ENCODE assay signal across 28 cellular contexts in genomic region chr6:106422551-106422950, GRCh38.
"Had no signal": no experiment of that assay in that cellular context is flagged by ENCODE, and none has a peak within 500 bp of the region (broad histone marks: within the 10 kb centered on the region; RNA-seq: fewer than 3 reads in every experiment).

No MANE protein-coding gene starts in this region.

- H3K9me3 ChIP-seq: esophagus squamous epithelium, gastrocnemius medialis, ovary, psoas muscle, sigmoid colon, spleen, suprapubic skin, transverse colon, upper lobe of right lung, vagina had no signal

- ATAC-seq: gastrocnemius medialis; left lobe of liver; natural killer cell; psoas muscle; right cardiac atrium; stimulated activated naive CD8-positive, alpha-beta T cell treated with anti-CD3 and anti-CD28 coated beads, Interleukin-15, amount 100 ng/mL, for 72 hours; upper lobe of right lung had no signal

- FAIRE-seq: colon, kidney had no signal

- DNase-seq: dorsolateral prefrontal cortex; effector CD4-positive, alpha-beta T cell; endodermal cell; erythroblast; esophagus squamous epithelium; gastrocnemius medialis; head of caudate nucleus; kidney; natural killer cell; occipital lobe; ovary; posterior cingulate gyrus; psoas muscle; right cardiac atrium; sigmoid colon; spleen; stimulated activated CD4-positive, alpha-beta T cell treated with anti-CD3 and anti-CD28 coated beads, Interleukin-2, amount 100 ng/mL, for 48 hours; stimulated activated CD8-positive, alpha-beta memory T cell treated with anti-CD3 and anti-CD28 coated beads, Interleukin-4, amount 100 ng/mL, for 48 hours; stimulated activated naive CD4-positive, alpha-beta T cell; stimulated activated naive CD8-positive, alpha-beta T cell treated with anti-CD3 and anti-CD28 coated beads, Interleukin-15, amount 100 ng/mL, for 72 hours; transverse colon; upper lobe of right lung had no signal

- H3K27ac ChIP-seq: dorsolateral prefrontal cortex, esophagus squamous epithelium, gastrocnemius medialis, ovary, psoas muscle, sigmoid colon, skin epidermis, spleen, suprapubic skin, transverse colon, upper lobe of right lung, vagina had no signal

- H3K4me3 ChIP-seq: dorsolateral prefrontal cortex, esophagus squamous epithelium, gastrocnemius medialis, lung, ovary, psoas muscle, sigmoid colon, skin epidermis, spleen, suprapubic skin, transverse colon, upper lobe of right lung, vagina had no signal

- H3K36me3 ChIP-seq: gastrocnemius medialis, ovary, sigmoid colon, spleen, suprapubic skin, transverse colon, upper lobe of right lung, vagina had no signal

- H3K27me3 ChIP-seq: esophagus squamous epithelium, gastrocnemius medialis, ovary, sigmoid colon, suprapubic skin, transverse colon, upper lobe of right lung, vagina had no signal

- H3K4me1 ChIP-seq: gastrocnemius medialis, psoas muscle, sigmoid colon, spleen, suprapubic skin, transverse colon, upper lobe of right lung, vagina had no signal
